In the genomic region with DNA sequence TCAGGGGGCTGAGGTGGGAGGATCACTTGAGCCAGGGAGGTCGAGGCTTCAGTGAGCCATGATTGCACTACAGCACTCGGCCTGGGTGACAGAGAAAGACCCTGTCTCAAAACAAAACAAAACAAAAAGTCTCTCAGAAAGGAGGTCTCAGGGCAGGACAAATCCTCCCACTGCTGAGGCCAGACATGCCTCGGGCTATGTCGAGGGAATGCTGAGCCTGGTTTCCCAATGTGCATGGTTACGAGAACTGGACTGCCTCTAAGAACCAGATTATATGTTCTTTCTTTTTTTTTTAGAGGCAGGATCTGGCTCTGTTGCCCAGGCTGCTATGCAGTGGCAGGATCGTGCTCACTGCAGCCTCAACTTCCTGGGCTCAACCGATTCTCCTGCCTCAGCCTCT, we compare ENCODE assay signal across 1 cellular context.
TF ChIP-seq lines count a peak whose summit lies in the region.

No MANE protein-coding gene starts in this region.

TF ChIP-seq in GM23338, 12 proteins besides CTCF, POLR2A, EP300 and RAD21 (continued from another document):
- TF ChIP-seq, protein P1, sequence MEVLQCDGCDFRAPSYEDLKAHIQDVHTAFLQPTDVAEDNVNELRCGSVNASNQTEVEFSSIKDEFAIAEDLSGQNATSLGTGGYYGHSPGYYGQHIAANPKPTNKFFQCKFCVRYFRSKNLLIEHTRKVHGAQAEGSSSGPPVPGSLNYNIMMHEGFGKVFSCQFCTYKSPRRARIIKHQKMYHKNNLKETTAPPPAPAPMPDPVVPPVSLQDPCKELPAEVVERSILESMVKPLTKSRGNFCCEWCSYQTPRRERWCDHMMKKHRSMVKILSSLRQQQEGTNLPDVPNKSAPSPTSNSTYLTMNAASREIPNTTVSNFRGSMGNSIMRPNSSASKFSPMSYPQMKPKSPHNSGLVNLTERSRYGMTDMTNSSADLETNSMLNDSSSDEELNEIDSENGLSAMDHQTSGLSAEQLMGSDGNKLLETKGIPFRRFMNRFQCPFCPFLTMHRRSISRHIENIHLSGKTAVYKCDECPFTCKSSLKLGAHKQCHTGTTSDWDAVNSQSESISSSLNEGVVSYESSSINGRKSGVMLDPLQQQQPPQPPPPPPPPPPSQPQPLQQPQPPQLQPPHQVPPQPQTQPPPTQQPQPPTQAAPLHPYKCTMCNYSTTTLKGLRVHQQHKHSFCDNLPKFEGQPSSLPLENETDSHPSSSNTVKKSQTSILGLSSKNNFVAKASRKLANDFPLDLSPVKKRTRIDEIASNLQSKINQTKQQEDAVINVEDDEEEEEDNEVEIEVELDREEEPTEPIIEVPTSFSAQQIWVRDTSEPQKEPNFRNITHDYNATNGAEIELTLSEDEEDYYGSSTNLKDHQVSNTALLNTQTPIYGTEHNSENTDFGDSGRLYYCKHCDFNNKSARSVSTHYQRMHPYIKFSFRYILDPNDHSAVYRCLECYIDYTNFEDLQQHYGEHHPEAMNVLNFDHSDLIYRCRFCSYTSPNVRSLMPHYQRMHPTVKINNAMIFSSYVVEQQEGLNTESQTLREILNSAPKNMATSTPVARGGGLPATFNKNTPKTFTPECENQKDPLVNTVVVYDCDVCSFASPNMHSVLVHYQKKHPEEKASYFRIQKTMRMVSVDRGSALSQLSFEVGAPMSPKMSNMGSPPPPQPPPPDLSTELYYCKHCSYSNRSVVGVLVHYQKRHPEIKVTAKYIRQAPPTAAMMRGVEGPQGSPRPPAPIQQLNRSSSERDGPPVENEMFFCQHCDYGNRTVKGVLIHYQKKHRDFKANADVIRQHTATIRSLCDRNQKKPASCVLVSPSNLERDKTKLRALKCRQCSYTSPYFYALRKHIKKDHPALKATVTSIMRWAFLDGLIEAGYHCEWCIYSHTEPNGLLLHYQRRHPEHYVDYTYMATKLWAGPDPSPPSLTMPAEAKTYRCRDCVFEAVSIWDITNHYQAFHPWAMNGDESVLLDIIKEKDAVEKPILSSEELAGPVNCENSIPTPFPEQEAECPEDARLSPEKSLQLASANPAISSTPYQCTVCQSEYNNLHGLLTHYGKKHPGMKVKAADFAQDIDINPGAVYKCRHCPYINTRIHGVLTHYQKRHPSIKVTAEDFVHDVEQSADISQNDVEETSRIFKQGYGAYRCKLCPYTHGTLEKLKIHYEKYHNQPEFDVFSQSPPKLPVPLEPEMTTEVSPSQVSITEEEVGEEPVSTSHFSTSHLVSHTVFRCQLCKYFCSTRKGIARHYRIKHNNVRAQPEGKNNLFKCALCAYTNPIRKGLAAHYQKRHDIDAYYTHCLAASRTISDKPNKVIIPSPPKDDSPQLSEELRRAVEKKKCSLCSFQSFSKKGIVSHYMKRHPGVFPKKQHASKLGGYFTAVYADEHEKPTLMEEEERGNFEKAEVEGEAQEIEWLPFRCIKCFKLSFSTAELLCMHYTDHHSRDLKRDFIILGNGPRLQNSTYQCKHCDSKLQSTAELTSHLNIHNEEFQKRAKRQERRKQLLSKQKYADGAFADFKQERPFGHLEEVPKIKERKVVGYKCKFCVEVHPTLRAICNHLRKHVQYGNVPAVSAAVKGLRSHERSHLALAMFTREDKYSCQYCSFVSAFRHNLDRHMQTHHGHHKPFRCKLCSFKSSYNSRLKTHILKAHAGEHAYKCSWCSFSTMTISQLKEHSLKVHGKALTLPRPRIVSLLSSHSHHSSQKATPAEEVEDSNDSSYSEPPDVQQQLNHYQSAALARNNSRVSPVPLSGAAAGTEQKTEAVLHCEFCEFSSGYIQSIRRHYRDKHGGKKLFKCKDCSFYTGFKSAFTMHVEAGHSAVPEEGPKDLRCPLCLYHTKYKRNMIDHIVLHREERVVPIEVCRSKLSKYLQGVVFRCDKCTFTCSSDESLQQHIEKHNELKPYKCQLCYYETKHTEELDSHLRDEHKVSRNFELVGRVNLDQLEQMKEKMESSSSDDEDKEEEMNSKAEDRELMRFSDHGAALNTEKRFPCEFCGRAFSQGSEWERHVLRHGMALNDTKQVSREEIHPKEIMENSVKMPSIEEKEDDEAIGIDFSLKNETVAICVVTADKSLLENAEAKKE (CRISPR knock-in tag; IDR thresholded peaks at IDR 0.05): no peak
- TF ChIP-seq JUNB (IDR thresholded peaks at IDR 0.05; ENCODE audit: unreplicated experiment) (no peak), STAT1 (IDR thresholded peaks at IDR 0.05; ENCODE audit: unreplicated experiment) (no peak), ZNF114 (CRISPR knock-in tag; IDR thresholded peaks at IDR 0.05) (no peak), EZH2 (IDR thresholded peaks at IDR 0.05; ENCODE audit: low read depth, unreplicated experiment) (no peak), EZH2phosphoT487 (IDR thresholded peaks at IDR 0.05; ENCODE audit: unreplicated experiment) (no peak), NANOG (IDR thresholded peaks at IDR 0.05; ENCODE audit: borderline replicate concordance) (no peak), ZNF331 (CRISPR knock-in tag; IDR thresholded peaks at IDR 0.05; ENCODE audit: low read depth) (no peak)
- TF ChIP-seq, protein P2, sequence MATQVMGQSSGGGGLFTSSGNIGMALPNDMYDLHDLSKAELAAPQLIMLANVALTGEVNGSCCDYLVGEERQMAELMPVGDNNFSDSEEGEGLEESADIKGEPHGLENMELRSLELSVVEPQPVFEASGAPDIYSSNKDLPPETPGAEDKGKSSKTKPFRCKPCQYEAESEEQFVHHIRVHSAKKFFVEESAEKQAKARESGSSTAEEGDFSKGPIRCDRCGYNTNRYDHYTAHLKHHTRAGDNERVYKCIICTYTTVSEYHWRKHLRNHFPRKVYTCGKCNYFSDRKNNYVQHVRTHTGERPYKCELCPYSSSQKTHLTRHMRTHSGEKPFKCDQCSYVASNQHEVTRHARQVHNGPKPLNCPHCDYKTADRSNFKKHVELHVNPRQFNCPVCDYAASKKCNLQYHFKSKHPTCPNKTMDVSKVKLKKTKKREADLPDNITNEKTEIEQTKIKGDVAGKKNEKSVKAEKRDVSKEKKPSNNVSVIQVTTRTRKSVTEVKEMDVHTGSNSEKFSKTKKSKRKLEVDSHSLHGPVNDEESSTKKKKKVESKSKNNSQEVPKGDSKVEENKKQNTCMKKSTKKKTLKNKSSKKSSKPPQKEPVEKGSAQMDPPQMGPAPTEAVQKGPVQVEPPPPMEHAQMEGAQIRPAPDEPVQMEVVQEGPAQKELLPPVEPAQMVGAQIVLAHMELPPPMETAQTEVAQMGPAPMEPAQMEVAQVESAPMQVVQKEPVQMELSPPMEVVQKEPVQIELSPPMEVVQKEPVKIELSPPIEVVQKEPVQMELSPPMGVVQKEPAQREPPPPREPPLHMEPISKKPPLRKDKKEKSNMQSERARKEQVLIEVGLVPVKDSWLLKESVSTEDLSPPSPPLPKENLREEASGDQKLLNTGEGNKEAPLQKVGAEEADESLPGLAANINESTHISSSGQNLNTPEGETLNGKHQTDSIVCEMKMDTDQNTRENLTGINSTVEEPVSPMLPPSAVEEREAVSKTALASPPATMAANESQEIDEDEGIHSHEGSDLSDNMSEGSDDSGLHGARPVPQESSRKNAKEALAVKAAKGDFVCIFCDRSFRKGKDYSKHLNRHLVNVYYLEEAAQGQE (IDR thresholded peaks at IDR 0.05; ENCODE audit: unreplicated experiment): no peak
- TF ChIP-seq, protein P3, sequence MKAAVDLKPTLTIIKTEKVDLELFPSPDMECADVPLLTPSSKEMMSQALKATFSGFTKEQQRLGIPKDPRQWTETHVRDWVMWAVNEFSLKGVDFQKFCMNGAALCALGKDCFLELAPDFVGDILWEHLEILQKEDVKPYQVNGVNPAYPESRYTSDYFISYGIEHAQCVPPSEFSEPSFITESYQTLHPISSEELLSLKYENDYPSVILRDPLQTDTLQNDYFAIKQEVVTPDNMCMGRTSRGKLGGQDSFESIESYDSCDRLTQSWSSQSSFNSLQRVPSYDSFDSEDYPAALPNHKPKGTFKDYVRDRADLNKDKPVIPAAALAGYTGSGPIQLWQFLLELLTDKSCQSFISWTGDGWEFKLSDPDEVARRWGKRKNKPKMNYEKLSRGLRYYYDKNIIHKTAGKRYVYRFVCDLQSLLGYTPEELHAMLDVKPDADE (IDR thresholded peaks at IDR 0.05): no peak
